20 cellular contexts compared by ENCODE assay signal in the genomic region with DNA sequence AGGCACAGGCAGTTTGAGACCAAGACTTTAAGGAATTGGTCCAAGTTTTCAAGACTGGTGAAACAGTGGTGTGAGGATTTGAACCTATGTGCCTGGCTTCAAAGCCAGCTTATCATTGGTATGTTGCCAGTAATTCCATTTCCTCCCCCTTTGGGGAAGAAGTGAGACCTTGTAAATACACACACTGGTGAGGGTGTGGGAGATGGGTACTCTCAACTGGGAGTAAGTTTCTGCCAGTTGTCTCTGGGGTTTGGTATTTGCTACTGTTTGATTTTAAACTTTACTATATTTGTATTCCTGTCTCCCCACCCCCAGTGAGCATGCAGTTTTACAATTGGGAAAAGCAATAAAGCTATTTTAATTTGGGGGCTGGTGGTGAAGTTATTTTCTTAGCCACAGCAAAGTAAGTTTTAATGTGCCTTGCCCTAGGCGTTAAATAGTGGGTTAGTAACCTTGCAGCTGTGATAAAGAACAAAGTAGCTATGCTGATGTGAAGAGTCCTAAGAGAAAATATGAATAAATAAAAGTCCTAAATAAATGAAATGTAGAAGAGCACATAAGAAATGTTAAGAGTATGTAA. TPM values are rescaled to one million over a fixed set of nuclear protein-coding genes. Genes with fewer than 3 reads are reported as not detected.
A peak's percentile ranks its signal among the peaks of the same experiment; 100 is the strongest.
DNase-seq lines count a peak whose midpoint lies in the region; ATAC-seq, FAIRE-seq and TF ChIP-seq lines count a peak whose summit lies in the region.
"Had no signal": no experiment of that assay in that cellular context is flagged by ENCODE, and none has a peak within 500 bp of the region (broad histone marks: within the 10 kb centered on the region; RNA-seq: fewer than 3 reads in every experiment).

No MANE protein-coding gene starts in this region.

- no peaks in the 10 kb centered on the region for H3K79me1 ChIP-seq in trophoblast cell (ENCODE audit: low read length)

- WGBS in trophoblast cell (ENCODE audit: extremely low coverage, insufficient coverage, insufficient read length): no CpG with 5 or more reads among the region's 1 CpG
- 76 to 79% methylated on average over 1 of the region's 1 CpG for WGBS in pancreas, 2 donors

- no peak overlapping the region for H4K8ac ChIP-seq in trophoblast cell (ENCODE audit: low read depth, low read length)

- no peak overlapping the region for H2AK5ac ChIP-seq in trophoblast cell (ENCODE audit: low read length)

- H2BK120ac ChIP-seq in trophoblast cell (ENCODE audit: insufficient read depth, low read length, poor library complexity): no peak overlapping the region

- TF ChIP-seq CTCF in astrocyte (IDR thresholded peaks at IDR 0.05; ENCODE audit: insufficient read depth, low read depth, low read length): no peak
- TF ChIP-seq CTCF in pancreas (IDR thresholded peaks at IDR 0.05): no peak

- no peak for FAIRE-seq in astrocyte (lab: Jason Lieb, UNC)
- FAIRE-seq in pancreas (lab: Jason Lieb, UNC): no peak
- no peak for FAIRE-seq in RCC 7860 (lab: Jason Lieb, UNC)

- H2AFZ ChIP-seq in astrocyte (ENCODE audit: low read depth, low read length) (no peak overlapping the region), trophoblast cell (ENCODE audit: insufficient read depth, low read length, poor library complexity) (no peak overlapping the region)
- H2AFZ ChIP-seq: PC-9 had no signal

- no peak overlapping the region for H3K23ac ChIP-seq in trophoblast cell (ENCODE audit: low read length)

- DNase-seq in HEK293T (ENCODE audit: extremely low spot score): no peak
- peak; percentile 38 for DNase-seq in LoVo (ENCODE audit: low spot score)
- no peak for DNase-seq in astrocyte (ENCODE audit: low read depth)
- DNase-seq in trophoblast cell: no peak
- no peak for DNase-seq in pancreas
- DNase-seq in RCC 7860 (ENCODE audit: low spot score): no peak
- no peak for DNase-seq in stimulated activated CD4-positive, alpha-beta T cell treated with anti-CD3 and anti-CD28 coated beads, Interleukin-2, amount 100 ng/mL, for 24 hours
- DNase-seq: CD4-positive, alpha-beta T cell; COR-L47; DMS 273 treated with DMSO at 0.1 percent for 48 hours; DMS79 treated with DMSO at 0.1 percent for 48 hours; H9; MG63; NCI-H1417; NCI-H1694 treated with DMSO at 0.1 percent for 48 hours; NCI-H2081 treated with DMSO at 0.1 percent for 48 hours; NCI-H2171 treated with DMSO at 0.1 percent for 48 hours; NCI-H524 treated with DMSO at 0.1 percent for 48 hours; PC-9 had no signal

- H4K91ac ChIP-seq in trophoblast cell (ENCODE audit: low read depth, low read length): no peak overlapping the region

- H3K36me3 ChIP-seq in astrocyte (ENCODE audit: insufficient read depth, low read length) (no peaks in the 10 kb centered on the region), trophoblast cell (ENCODE audit: control insufficient read depth in 1 of 2, insufficient read depth in 2 of 2, low read length in 2 of 2) (peaks cover 2% of the 10 kb centered on the region in 2 experiments), pancreas (no peaks in the 10 kb centered on the region)
- H3K36me3 ChIP-seq: BLaER1 had no signal

- no peak overlapping the region for H3K4me3 Mint-ChIP-seq in astrocyte (ENCODE audit: unreplicated experiment)
- H3K4me3 Mint-ChIP-seq: CD4-positive, alpha-beta T cell; H9 had no signal

- POLR2A ChIA-PET in HEK293T (lab: Yijun Ruan, JAX): no interaction called here

- peaks cover 99% of the 10 kb centered on the region for H3K79me2 ChIP-seq in astrocyte (ENCODE audit: insufficient read depth, low read length)
- H3K79me2 ChIP-seq in trophoblast cell (ENCODE audit: control insufficient read depth, insufficient read depth, low read length, poor library complexity): peaks cover 10% of the 10 kb centered on the region

- H3K27ac Mint-ChIP-seq in astrocyte (ENCODE audit: unreplicated experiment): peak overlapping the region; percentile 14
- H3K27ac Mint-ChIP-seq: CD4-positive, alpha-beta T cell had no signal

- H3K36me3 Mint-ChIP-seq in astrocyte (ENCODE audit: low read depth, unreplicated experiment): peaks cover 10% of the 10 kb centered on the region

- H3K27me3 ChIP-seq in astrocyte (ENCODE audit: insufficient read depth, low read length): no peaks in the 10 kb centered on the region
- no peaks in the 10 kb centered on the region for H3K27me3 ChIP-seq in trophoblast cell (ENCODE audit: insufficient read depth, low read length)
- H3K27me3 ChIP-seq in pancreas: no peaks in the 10 kb centered on the region
- H3K27me3 ChIP-seq: BLaER1, MG63 had no signal

- H2BK12ac ChIP-seq in trophoblast cell (ENCODE audit: low read length): no peak overlapping the region

- no peak overlapping the region for H3K18ac ChIP-seq in trophoblast cell (ENCODE audit: low read length)

- intact Hi-C loops in pancreas (cut with DNase I): no loop called here

- no peak for ATAC-seq in pancreas

- H3K4me2 ChIP-seq in astrocyte (ENCODE audit: low read length) (no peak overlapping the region), trophoblast cell (ENCODE audit: low read length) (no peak overlapping the region)
- H3K4me2 ChIP-seq: BLaER1, PC-9 had no signal

- H3K9ac ChIP-seq in astrocyte (ENCODE audit: low read length) (no peak overlapping the region), trophoblast cell (ENCODE audit: low read length) (no peak overlapping the region)
- H3K9ac ChIP-seq: BLaER1 had no signal

- H3K4me1 Mint-ChIP-seq in astrocyte (ENCODE audit: low read depth, unreplicated experiment): peaks cover 36% of the 10 kb centered on the region

- H3K27me3 Mint-ChIP-seq in astrocyte (ENCODE audit: low read depth, unreplicated experiment): no peaks in the 10 kb centered on the region
- H3K27me3 Mint-ChIP-seq: CD4-positive, alpha-beta T cell had no signal

- peaks cover 6% of the 10 kb centered on the region for H3K9me3 Mint-ChIP-seq in astrocyte (ENCODE audit: unreplicated experiment)

- H3K4me3 ChIP-seq in astrocyte (ENCODE audit: insufficient read depth, low read depth, low read length) (no peak overlapping the region), trophoblast cell (ENCODE audit: low read depth, low read length) (no peak overlapping the region), pancreas (no peak overlapping the region)
- H3K4me3 ChIP-seq: BLaER1, MG63, PC-9 had no signal

- H2BK5ac ChIP-seq in trophoblast cell (ENCODE audit: low read depth, low read length, poor library complexity): no peak overlapping the region

- H3K9me3 ChIP-seq in astrocyte (ENCODE audit: insufficient read depth, low read depth, low read length) (no peaks in the 10 kb centered on the region), trophoblast cell (ENCODE audit: insufficient read depth, low read depth, low read length) (no peaks in the 10 kb centered on the region), pancreas (no peaks in the 10 kb centered on the region)

- H4K20me1 ChIP-seq in astrocyte (ENCODE audit: insufficient read depth, low read length): peaks cover 81% of the 10 kb centered on the region
- H4K20me1 ChIP-seq: BLaER1 had no signal

- CTCF ChIA-PET in HEK293T (lab: Yijun Ruan, JAX): no interaction called here

- H4K12ac ChIP-seq in trophoblast cell (ENCODE audit: low read depth, low read length): no peak overlapping the region

- no peaks in the 10 kb centered on the region for H3K4me1 ChIP-seq in astrocyte (ENCODE audit: insufficient read depth, low read length)
- H3K4me1 ChIP-seq in trophoblast cell (ENCODE audit: control insufficient read depth in 1 of 2, insufficient read depth in 2 of 2, low read length in 2 of 2): peaks cover 4 to 9% of the 10 kb centered on the region in 2 experiments
- no peaks in the 10 kb centered on the region for H3K4me1 ChIP-seq in pancreas
- H3K4me1 ChIP-seq: BLaER1 had no signal

- H3K14ac ChIP-seq in trophoblast cell (ENCODE audit: low read length): no peak overlapping the region

- H3K4ac ChIP-seq in trophoblast cell (ENCODE audit: low read depth, low read length): peak overlapping the region; percentile 75

- no peak overlapping the region for H3K27ac ChIP-seq in astrocyte (ENCODE audit: low read depth, low read length)
- no peak overlapping the region for H3K27ac ChIP-seq in trophoblast cell (ENCODE audit: low read depth, low read length)
- no peak overlapping the region for H3K27ac ChIP-seq in pancreas
- H3K27ac ChIP-seq: BLaER1, PC-9 had no signal

TF ChIP-seq in HEK293T, 16 proteins besides CTCF, POLR2A, EP300 and RAD21:
- TF ChIP-seq CTBP1 (IDR thresholded peaks at IDR 0.05; ENCODE audit: borderline replicate concordance): peak; percentile 19; the same call in 1 of the 2 replicates
- TF ChIP-seq L3MBTL2 (conservative IDR thresholded peaks at IDR 0.05): no peak
- TF ChIP-seq FOXM1 (IDR thresholded peaks at IDR 0.05; ENCODE audit: borderline replicate concordance): peak; percentile 56; the same call in 1 of the 2 replicates

RNA-seq across cellular contexts. Expression of a gene that starts 30.9 kb away (rescaled TPM):
- total RNA-seq in astrocyte: 34.8 and 36.0 TPM in 2 replicates
- 31.3 and 32.6 TPM in 2 replicates for polyA plus RNA-seq in trophoblast cell (2013)
- total RNA-seq in pancreas: 10 to 100 TPM; 14.6 to 27.4 (median 16.3) TPM
- polyA plus RNA-seq in pancreas: 10 to 100 TPM; 14.2 to 16.3 TPM
